10 cellular contexts compared by ENCODE assay signal in the genomic region with DNA sequence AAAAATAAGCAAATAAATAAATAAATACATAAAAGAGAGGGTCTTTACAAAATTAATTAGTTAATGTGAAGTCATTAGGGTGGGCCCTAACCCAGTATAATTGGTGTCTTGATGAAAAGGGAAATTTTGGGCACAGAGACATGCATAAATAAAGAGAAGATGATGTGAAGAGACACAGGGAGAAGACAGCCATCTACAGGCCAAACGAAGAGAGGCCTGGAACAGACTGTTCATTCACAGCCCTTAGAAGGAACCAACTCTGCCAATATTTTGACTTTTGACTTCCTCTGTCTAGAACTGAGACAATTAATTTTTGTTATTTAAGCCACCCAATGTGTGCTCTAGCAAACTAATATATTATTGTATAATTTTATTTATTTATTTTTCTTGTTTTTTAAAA. TPM values are rescaled to one million over a fixed set of nuclear protein-coding genes. Genes with fewer than 3 reads are reported as not detected.
DNase-seq lines count a peak whose midpoint lies in the region; ATAC-seq, FAIRE-seq and TF ChIP-seq lines count a peak whose summit lies in the region.
"Had no signal": no experiment of that assay in that cellular context is flagged by ENCODE, and none has a peak within 500 bp of the region (broad histone marks: within the 10 kb centered on the region; RNA-seq: fewer than 3 reads in every experiment).

No MANE protein-coding gene starts in this region.

- TF ChIP-seq POLR2A in GM12891 (IDR thresholded peaks at IDR 0.05; ENCODE audit: low read depth, low read length) = no peak

- ATAC-seq in RWPE2 (ENCODE audit: low read depth) (peak; percentile 48; the same call in 1 of the 3 replicates), left ventricle myocardium superior (peak; percentile 48), GM18909 (IDR thresholded peaks at IDR 0.05; ENCODE audit: poor library complexity, unreplicated experiment) (no peak), GM21529 (IDR thresholded peaks at IDR 0.05; ENCODE audit: unreplicated experiment) (no peak), GM21528 (IDR thresholded peaks at IDR 0.05; ENCODE audit: low FRiP score, unreplicated experiment) (no peak)

- intact Hi-C loops in left ventricle myocardium superior (cut with micrococcal nuclease) = no loop called here

- no peaks in the 10 kb centered on the region for H3K4me1 ChIP-seq in RWPE2 (ENCODE audit: insufficient read depth, poor library complexity, severe bottlenecking)

- H3K4me3 ChIP-seq in AG09309 (ENCODE audit: control insufficient read depth, low read depth, low read length) (no peak overlapping the region), RWPE2 (ENCODE audit: severe bottlenecking) (no peak overlapping the region)

- H3K27ac ChIP-seq in RWPE2 (ENCODE audit: poor library complexity, severe bottlenecking) = no peak overlapping the region

- H3K9me3 ChIP-seq in RWPE2 (ENCODE audit: severe bottlenecking) = no peaks in the 10 kb centered on the region

- no peak for DNase-seq in AG09309 (ENCODE audit: low read depth)
- DNase-seq in GM12891 (ENCODE audit: insufficient read length, low spot score) = peak; percentile 4
- DNase-seq in RWPE2 (ENCODE audit: low spot score) = no peak
- no peak for DNase-seq in left ventricle myocardium superior
- DNase-seq in epidermal melanocyte (ENCODE audit: insufficient read length, low spot score) = no peak
- DNase-seq: activated B cell treated with CpG ODN at 0.5 μM for 24 hours, retina had no signal

- TF ChIP-seq CTCF in AG09309 (IDR thresholded peaks at IDR 0.05; ENCODE audit: control insufficient read depth, insufficient read depth, low read depth, low read length, missing control alignments) = peak; percentile 68
- peak; percentile 32 for TF ChIP-seq CTCF in RWPE2 (IDR thresholded peaks at IDR 0.05; ENCODE audit: poor library complexity, severe bottlenecking)

- no peaks in the 10 kb centered on the region for H3K36me3 ChIP-seq in RWPE2 (ENCODE audit: low read depth)

- H3K27me3 ChIP-seq in RWPE2 (ENCODE audit: insufficient read depth, poor library complexity, severe bottlenecking) = peaks cover 6% of the 10 kb centered on the region

- no peak for FAIRE-seq in GM12891 (lab: Jason Lieb, UNC)

TF ChIP-seq in GM12891, 5 proteins besides CTCF, POLR2A, EP300 and RAD21:
- TF ChIP-seq PAX5 (IDR thresholded peaks at IDR 0.05; ENCODE audit: insufficient read depth, low read length, severe bottlenecking) = no peak
- no peak for TF ChIP-seq POLR2AphosphoS5 (IDR thresholded peaks at IDR 0.05; ENCODE audit: low read depth, low read length)
- TF ChIP-seq TAF1 (IDR thresholded peaks at IDR 0.05; ENCODE audit: low read depth, low read length) = no peak
- no peak for TF ChIP-seq POU2F2 (IDR thresholded peaks at IDR 0.05; ENCODE audit: low read depth, low read length)
- TF ChIP-seq SPI1 (IDR thresholded peaks at IDR 0.05; ENCODE audit: low read depth, low read length) = no peak

RNA-seq across cellular contexts. Expression of gene SELENOK, which starts 29.6 kb away (rescaled TPM):
- 60.3 TPM for polyA plus RNA-seq in GM12891 (2012; ENCODE audit: low read depth, missing spikeins)
- total RNA-seq in left ventricle myocardium superior = 111 TPM

RNA-seq across cellular contexts. Expression of gene ACTR8, which starts 39.3 kb away (rescaled TPM):
- 21.3 TPM for polyA plus RNA-seq in GM12891 (2012; ENCODE audit: low read depth, missing spikeins)
- total RNA-seq in left ventricle myocardium superior = 30.5 TPM

Comparison
In these comparisons a context has a peak if more than half of its experiments do, and no peak if none do; other contexts are left out.
1. ATAC-seq: peak in RWPE2 (single experiment) and left ventricle myocardium superior (single experiment); none in GM18909 (single experiment), GM21529 (single experiment) and GM21528 (single experiment).